In the genomic region with DNA sequence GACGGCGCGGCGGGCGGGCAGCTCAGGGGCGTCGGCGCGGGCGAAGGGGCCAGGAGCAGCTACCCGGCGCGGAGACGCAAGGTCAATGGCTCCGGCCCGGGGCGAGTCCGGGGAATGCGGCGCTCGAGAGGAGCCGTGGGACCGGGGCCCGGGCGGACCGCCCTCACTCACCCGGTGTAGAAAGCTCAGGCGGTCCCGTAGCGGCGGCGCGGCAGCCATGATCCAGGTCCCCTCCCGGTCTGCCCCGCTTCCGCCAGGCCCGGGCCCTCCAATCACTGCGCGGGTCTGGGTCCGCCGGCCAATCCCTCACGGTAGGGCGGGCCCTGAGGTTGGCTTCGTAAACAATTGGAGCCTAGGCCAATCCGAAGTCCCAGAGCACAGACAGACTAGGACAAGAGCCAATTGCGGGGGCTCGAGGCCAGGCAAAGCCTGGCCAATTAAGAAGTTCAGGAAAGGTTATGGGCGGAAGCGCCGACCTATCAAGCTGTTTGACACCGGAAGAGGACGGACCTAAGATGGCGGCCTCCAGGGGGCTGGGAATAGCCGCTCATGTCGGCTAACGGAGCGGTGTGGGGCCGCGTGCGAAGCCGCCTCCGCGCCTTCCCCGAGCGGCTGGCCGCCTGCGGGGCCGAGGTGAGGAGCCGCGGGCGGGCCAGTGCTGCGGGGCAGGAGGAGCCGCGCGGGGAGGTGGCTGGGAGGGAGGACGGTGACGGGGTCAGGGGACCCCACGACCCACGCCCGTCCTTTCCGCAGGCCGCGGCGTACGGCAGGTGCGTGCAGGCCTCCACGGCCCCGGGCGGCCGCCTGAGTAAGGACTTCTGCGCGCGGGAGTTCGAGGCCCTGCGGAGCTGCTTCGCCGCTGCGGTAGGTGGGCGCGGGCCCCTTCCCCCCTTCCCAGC, we compare ENCODE assay signal across 1 cellular context.
TF ChIP-seq lines count a peak whose summit lies in the region.

A gene with protein sequence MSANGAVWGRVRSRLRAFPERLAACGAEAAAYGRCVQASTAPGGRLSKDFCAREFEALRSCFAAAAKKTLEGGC (plus strand): TSS at position 504 of the 899 bp plus-strand sequence. CDS start 46 bp downstream, at position 550.
A gene with protein sequence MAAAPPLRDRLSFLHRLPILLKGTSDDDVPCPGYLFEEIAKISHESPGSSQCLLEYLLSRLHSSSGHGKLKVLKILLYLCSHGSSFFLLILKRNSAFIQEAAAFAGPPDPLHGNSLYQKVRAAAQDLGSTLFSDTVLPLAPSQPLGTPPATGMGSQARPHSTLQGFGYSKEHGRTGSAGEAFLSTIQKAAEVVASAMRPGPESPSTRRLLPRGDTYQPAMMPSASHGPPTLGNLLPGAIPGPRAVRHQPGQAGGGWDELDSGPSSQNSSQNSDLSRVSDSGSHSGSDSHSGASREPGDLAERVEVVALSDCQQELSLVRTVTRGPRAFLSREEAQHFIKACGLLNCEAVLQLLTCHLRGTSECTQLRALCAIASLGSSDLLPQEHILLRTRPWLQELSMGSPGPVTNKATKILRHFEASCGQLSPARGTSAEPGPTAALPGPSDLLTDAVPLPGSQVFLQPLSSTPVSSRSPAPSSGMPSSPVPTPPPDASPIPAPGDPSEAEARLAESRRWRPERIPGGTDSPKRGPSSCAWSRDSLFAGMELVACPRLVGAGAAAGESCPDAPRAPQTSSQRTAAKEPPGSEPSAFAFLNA (minus strand): TSS at position 241 of the 899 bp plus-strand sequence. CDS start 22 bp downstream, at position 219.

TF ChIP-seq in WTC11, 78 proteins besides CTCF, POLR2A, EP300 and RAD21 (continued from another document and continues in another):
- TF ChIP-seq, protein P1, sequence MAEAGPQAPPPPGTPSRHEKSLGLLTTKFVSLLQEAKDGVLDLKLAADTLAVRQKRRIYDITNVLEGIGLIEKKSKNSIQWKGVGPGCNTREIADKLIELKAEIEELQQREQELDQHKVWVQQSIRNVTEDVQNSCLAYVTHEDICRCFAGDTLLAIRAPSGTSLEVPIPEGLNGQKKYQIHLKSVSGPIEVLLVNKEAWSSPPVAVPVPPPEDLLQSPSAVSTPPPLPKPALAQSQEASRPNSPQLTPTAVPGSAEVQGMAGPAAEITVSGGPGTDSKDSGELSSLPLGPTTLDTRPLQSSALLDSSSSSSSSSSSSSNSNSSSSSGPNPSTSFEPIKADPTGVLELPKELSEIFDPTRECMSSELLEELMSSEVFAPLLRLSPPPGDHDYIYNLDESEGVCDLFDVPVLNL (CRISPR knock-in tag; IDR thresholded peaks at IDR 0.05; ENCODE audit: borderline replicate concordance, low read depth) = no peak
- TF ChIP-seq, protein P2, sequence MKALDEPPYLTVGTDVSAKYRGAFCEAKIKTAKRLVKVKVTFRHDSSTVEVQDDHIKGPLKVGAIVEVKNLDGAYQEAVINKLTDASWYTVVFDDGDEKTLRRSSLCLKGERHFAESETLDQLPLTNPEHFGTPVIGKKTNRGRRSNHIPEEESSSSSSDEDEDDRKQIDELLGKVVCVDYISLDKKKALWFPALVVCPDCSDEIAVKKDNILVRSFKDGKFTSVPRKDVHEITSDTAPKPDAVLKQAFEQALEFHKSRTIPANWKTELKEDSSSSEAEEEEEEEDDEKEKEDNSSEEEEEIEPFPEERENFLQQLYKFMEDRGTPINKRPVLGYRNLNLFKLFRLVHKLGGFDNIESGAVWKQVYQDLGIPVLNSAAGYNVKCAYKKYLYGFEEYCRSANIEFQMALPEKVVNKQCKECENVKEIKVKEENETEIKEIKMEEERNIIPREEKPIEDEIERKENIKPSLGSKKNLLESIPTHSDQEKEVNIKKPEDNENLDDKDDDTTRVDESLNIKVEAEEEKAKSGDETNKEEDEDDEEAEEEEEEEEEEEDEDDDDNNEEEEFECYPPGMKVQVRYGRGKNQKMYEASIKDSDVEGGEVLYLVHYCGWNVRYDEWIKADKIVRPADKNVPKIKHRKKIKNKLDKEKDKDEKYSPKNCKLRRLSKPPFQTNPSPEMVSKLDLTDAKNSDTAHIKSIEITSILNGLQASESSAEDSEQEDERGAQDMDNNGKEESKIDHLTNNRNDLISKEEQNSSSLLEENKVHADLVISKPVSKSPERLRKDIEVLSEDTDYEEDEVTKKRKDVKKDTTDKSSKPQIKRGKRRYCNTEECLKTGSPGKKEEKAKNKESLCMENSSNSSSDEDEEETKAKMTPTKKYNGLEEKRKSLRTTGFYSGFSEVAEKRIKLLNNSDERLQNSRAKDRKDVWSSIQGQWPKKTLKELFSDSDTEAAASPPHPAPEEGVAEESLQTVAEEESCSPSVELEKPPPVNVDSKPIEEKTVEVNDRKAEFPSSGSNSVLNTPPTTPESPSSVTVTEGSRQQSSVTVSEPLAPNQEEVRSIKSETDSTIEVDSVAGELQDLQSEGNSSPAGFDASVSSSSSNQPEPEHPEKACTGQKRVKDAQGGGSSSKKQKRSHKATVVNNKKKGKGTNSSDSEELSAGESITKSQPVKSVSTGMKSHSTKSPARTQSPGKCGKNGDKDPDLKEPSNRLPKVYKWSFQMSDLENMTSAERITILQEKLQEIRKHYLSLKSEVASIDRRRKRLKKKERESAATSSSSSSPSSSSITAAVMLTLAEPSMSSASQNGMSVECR (CRISPR knock-in tag; IDR thresholded peaks at IDR 0.05; ENCODE audit: borderline replicate concordance) = peak; percentile 11; the same call in 1 of the 2 replicates
- TF ChIP-seq ZNF138 (CRISPR knock-in tag; conservative IDR thresholded peaks at IDR 0.05) (no peak), NR2C2 (CRISPR knock-in tag; IDR thresholded peaks at IDR 0.05) (0 out of 2 replicates have a peak, but pooled peaks have one; percentile 17), OVOL2 (CRISPR knock-in tag; IDR thresholded peaks at IDR 0.05; ENCODE audit: borderline replicate concordance) (no peak), NFE2L1 (CRISPR knock-in tag; IDR thresholded peaks at IDR 0.05) (no peak), ETV6 (CRISPR knock-in tag; IDR thresholded peaks at IDR 0.05) (no peak), CREB1 (CRISPR knock-in tag; IDR thresholded peaks at IDR 0.05) (no peak), ZNF263 (CRISPR knock-in tag; IDR thresholded peaks at IDR 0.05; ENCODE audit: low read depth) (no peak), GABPB1 (CRISPR knock-in tag; IDR thresholded peaks at IDR 0.05) (no peak), TEAD1 (CRISPR knock-in tag; IDR thresholded peaks at IDR 0.05) (peak; percentile 77), ATF1 (CRISPR knock-in tag; IDR thresholded peaks at IDR 0.05) (0 out of 2 replicates have a peak, but pooled peaks have one; percentile 46), SP1 (CRISPR knock-in tag; conservative IDR thresholded peaks at IDR 0.05) (peak; percentile 90), FOXK1 (CRISPR knock-in tag; IDR thresholded peaks at IDR 0.05) (peak; percentile 99), GTF2I (CRISPR knock-in tag; conservative IDR thresholded peaks at IDR 0.05) (no peak), JAZF1 (CRISPR knock-in tag; IDR thresholded peaks at IDR 0.05) (no peak)
- TF ChIP-seq, protein P3, sequence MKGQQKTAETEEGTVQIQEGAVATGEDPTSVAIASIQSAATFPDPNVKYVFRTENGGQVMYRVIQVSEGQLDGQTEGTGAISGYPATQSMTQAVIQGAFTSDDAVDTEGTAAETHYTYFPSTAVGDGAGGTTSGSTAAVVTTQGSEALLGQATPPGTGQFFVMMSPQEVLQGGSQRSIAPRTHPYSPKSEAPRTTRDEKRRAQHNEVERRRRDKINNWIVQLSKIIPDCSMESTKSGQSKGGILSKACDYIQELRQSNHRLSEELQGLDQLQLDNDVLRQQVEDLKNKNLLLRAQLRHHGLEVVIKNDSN (CRISPR knock-in tag; IDR thresholded peaks at IDR 0.05) = peak; percentile 8; the same call in 1 of the 2 replicates
- TF ChIP-seq, protein P4, sequence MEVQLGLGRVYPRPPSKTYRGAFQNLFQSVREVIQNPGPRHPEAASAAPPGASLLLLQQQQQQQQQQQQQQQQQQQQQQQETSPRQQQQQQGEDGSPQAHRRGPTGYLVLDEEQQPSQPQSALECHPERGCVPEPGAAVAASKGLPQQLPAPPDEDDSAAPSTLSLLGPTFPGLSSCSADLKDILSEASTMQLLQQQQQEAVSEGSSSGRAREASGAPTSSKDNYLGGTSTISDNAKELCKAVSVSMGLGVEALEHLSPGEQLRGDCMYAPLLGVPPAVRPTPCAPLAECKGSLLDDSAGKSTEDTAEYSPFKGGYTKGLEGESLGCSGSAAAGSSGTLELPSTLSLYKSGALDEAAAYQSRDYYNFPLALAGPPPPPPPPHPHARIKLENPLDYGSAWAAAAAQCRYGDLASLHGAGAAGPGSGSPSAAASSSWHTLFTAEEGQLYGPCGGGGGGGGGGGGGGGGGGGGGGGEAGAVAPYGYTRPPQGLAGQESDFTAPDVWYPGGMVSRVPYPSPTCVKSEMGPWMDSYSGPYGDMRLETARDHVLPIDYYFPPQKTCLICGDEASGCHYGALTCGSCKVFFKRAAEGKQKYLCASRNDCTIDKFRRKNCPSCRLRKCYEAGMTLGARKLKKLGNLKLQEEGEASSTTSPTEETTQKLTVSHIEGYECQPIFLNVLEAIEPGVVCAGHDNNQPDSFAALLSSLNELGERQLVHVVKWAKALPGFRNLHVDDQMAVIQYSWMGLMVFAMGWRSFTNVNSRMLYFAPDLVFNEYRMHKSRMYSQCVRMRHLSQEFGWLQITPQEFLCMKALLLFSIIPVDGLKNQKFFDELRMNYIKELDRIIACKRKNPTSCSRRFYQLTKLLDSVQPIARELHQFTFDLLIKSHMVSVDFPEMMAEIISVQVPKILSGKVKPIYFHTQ (CRISPR knock-in tag; IDR thresholded peaks at IDR 0.05) = no peak
- TF ChIP-seq, protein P5, sequence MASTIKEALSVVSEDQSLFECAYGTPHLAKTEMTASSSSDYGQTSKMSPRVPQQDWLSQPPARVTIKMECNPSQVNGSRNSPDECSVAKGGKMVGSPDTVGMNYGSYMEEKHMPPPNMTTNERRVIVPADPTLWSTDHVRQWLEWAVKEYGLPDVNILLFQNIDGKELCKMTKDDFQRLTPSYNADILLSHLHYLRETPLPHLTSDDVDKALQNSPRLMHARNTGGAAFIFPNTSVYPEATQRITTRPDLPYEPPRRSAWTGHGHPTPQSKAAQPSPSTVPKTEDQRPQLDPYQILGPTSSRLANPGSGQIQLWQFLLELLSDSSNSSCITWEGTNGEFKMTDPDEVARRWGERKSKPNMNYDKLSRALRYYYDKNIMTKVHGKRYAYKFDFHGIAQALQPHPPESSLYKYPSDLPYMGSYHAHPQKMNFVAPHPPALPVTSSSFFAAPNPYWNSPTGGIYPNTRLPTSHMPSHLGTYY (CRISPR knock-in tag; IDR thresholded peaks at IDR 0.05) = no peak
- TF ChIP-seq, protein P6, sequence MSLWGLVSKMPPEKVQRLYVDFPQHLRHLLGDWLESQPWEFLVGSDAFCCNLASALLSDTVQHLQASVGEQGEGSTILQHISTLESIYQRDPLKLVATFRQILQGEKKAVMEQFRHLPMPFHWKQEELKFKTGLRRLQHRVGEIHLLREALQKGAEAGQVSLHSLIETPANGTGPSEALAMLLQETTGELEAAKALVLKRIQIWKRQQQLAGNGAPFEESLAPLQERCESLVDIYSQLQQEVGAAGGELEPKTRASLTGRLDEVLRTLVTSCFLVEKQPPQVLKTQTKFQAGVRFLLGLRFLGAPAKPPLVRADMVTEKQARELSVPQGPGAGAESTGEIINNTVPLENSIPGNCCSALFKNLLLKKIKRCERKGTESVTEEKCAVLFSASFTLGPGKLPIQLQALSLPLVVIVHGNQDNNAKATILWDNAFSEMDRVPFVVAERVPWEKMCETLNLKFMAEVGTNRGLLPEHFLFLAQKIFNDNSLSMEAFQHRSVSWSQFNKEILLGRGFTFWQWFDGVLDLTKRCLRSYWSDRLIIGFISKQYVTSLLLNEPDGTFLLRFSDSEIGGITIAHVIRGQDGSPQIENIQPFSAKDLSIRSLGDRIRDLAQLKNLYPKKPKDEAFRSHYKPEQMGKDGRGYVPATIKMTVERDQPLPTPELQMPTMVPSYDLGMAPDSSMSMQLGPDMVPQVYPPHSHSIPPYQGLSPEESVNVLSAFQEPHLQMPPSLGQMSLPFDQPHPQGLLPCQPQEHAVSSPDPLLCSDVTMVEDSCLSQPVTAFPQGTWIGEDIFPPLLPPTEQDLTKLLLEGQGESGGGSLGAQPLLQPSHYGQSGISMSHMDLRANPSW (CRISPR knock-in tag; conservative IDR thresholded peaks at IDR 0.05; ENCODE audit: low read depth) = no peak
- TF ChIP-seq, protein P7, sequence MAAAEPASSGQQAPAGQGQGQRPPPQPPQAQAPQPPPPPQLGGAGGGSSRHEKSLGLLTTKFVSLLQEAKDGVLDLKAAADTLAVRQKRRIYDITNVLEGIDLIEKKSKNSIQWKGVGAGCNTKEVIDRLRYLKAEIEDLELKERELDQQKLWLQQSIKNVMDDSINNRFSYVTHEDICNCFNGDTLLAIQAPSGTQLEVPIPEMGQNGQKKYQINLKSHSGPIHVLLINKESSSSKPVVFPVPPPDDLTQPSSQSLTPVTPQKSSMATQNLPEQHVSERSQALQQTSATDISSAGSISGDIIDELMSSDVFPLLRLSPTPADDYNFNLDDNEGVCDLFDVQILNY (CRISPR knock-in tag; IDR thresholded peaks at IDR 0.05) = 0 out of 2 replicates have a peak, but pooled peaks have one; percentile 13
- TF ChIP-seq, protein P8, sequence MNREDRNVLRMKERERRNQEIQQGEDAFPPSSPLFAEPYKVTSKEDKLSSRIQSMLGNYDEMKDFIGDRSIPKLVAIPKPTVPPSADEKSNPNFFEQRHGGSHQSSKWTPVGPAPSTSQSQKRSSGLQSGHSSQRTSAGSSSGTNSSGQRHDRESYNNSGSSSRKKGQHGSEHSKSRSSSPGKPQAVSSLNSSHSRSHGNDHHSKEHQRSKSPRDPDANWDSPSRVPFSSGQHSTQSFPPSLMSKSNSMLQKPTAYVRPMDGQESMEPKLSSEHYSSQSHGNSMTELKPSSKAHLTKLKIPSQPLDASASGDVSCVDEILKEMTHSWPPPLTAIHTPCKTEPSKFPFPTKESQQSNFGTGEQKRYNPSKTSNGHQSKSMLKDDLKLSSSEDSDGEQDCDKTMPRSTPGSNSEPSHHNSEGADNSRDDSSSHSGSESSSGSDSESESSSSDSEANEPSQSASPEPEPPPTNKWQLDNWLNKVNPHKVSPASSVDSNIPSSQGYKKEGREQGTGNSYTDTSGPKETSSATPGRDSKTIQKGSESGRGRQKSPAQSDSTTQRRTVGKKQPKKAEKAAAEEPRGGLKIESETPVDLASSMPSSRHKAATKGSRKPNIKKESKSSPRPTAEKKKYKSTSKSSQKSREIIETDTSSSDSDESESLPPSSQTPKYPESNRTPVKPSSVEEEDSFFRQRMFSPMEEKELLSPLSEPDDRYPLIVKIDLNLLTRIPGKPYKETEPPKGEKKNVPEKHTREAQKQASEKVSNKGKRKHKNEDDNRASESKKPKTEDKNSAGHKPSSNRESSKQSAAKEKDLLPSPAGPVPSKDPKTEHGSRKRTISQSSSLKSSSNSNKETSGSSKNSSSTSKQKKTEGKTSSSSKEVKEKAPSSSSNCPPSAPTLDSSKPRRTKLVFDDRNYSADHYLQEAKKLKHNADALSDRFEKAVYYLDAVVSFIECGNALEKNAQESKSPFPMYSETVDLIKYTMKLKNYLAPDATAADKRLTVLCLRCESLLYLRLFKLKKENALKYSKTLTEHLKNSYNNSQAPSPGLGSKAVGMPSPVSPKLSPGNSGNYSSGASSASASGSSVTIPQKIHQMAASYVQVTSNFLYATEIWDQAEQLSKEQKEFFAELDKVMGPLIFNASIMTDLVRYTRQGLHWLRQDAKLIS (CRISPR knock-in tag; IDR thresholded peaks at IDR 0.05; ENCODE audit: borderline replicate concordance) = no peak
- TF ChIP-seq, protein P9, sequence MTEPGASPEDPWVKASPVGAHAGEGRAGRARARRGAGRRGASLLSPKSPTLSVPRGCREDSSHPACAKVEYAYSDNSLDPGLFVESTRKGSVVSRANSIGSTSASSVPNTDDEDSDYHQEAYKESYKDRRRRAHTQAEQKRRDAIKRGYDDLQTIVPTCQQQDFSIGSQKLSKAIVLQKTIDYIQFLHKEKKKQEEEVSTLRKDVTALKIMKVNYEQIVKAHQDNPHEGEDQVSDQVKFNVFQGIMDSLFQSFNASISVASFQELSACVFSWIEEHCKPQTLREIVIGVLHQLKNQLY (CRISPR knock-in tag; IDR thresholded peaks at IDR 0.05) = no peak
